Comparison of ENCODE assay signal across 18 cellular contexts in genomic region chr7:100911484-100911883, GRCh38. TPM values are rescaled to one million over a fixed set of nuclear protein-coding genes. Genes with fewer than 3 reads are reported as not detected.
A peak's percentile ranks its signal among the peaks of the same experiment; 100 is the strongest.
DNase-seq lines count a peak whose midpoint lies in the region; ATAC-seq, FAIRE-seq and TF ChIP-seq lines count a peak whose summit lies in the region.
"Had no signal": no experiment of that assay in that cellular context is flagged by ENCODE, and none has a peak within 500 bp of the region (broad histone marks: within the 10 kb centered on the region; RNA-seq: fewer than 3 reads in every experiment).

No MANE protein-coding gene starts in this region.

- CTCF ChIA-PET in mammary epithelial cell (lab: Charles Lee; ENCODE audit: low non-redundant PET): no interaction called here

- peaks cover 35% of the 10 kb centered on the region for H3K4me1 Mint-ChIP-seq in dendritic cell treated with granulocyte-macrophage colony-stimulating factor and Interleukin-4, amounts not matched to agents 40 ng/mL and 50 ng/mL, for 4 days (ENCODE audit: low read depth)
- H3K4me1 Mint-ChIP-seq: CD4-positive, alpha-beta memory T cell had no signal

- H3K9me3 ChIP-seq in mucosa of descending colon (no peaks in the 10 kb centered on the region), small intestine (ENCODE audit: control insufficient read depth, low read depth) (no peaks in the 10 kb centered on the region), mammary epithelial cell (replicated peaks; ENCODE audit: insufficient read depth, low read length) (no peaks in the 10 kb centered on the region)

- H3K27ac ChIP-seq in small intestine (ENCODE audit: low read depth in 1 of 2, low read length in 1 of 2) (peak overlapping the region; percentile 75 to 90), mammary epithelial cell (ENCODE audit: insufficient read depth, low read depth, low read length) (no peak overlapping the region)
- H3K27ac ChIP-seq: C4-2B had no signal

- no peak overlapping the region for H2AFZ ChIP-seq in mammary epithelial cell (ENCODE audit: low read depth, low read length)

- DNase-seq in mucosa of descending colon: no peak
- DNase-seq in small intestine: peak; percentile 55
- DNase-seq in mammary epithelial cell: no peak
- DNase-seq in activated CD4-positive, CD25-positive, alpha-beta regulatory T cell (lab: John Stamatoyannopoulos, UW): no peak
- DNase-seq: AML-193; CD4-positive, alpha-beta memory T cell; DMS153; DMS79; GF-D8; H9 had no signal

- H3K4me1 ChIP-seq in mucosa of descending colon (ENCODE audit: low read depth) (peaks cover 16% of the 10 kb centered on the region), small intestine (ENCODE audit: control insufficient read depth in 2 of 2, insufficient read depth in 1 of 2, low read depth in 1 of 2, low read length in 1 of 2) (peaks cover 0 to 4% of the 10 kb centered on the region in 2 donors), mammary epithelial cell (ENCODE audit: insufficient read depth, low read length) (no peaks in the 10 kb centered on the region)

- no peaks in the 10 kb centered on the region for H3K79me2 ChIP-seq in mammary epithelial cell (ENCODE audit: insufficient read depth, low read length)

- dilution Hi-C loops in mammary epithelial cell (cut with HindIII; ENCODE audit: low sequenced_read_pairs): no loop called here

- no peaks in the 10 kb centered on the region for H3K36me3 Mint-ChIP-seq in dendritic cell treated with granulocyte-macrophage colony-stimulating factor and Interleukin-4, amounts not matched to agents 40 ng/mL and 50 ng/mL, for 4 days (ENCODE audit: low read depth)
- H3K36me3 Mint-ChIP-seq: CD4-positive, alpha-beta memory T cell had no signal

- H3K27ac Mint-ChIP-seq in dendritic cell treated with granulocyte-macrophage colony-stimulating factor and Interleukin-4, amounts not matched to agents 40 ng/mL and 50 ng/mL, for 4 days: peak overlapping the region; percentile 78
- H3K27ac Mint-ChIP-seq: CD4-positive, alpha-beta memory T cell; IgD-negative memory B cell had no signal

- no peak for FAIRE-seq in small intestine (lab: Jason Lieb, UNC)
- FAIRE-seq: A204.1, H1, HepG2 had no signal

- ATAC-seq in mucosa of descending colon: peak; percentile 51
- no peak for ATAC-seq in GM19328 (IDR thresholded peaks at IDR 0.05; ENCODE audit: unreplicated experiment)
- ATAC-seq: HepG2 had no signal

- H3K9me3 Mint-ChIP-seq in dendritic cell treated with granulocyte-macrophage colony-stimulating factor and Interleukin-4, amounts not matched to agents 40 ng/mL and 50 ng/mL, for 4 days: no peaks in the 10 kb centered on the region
- H3K9me3 Mint-ChIP-seq: CD4-positive, alpha-beta memory T cell; H9 had no signal

- WGBS in small intestine, 3 donors: 39 to 78% (median 56%) methylated on average over 3 of the region's 3 CpGs
- 79% methylated on average over 3 of the region's 3 CpGs for WGBS in mammary epithelial cell (ENCODE audit: low coverage, missing lambda C conversion rate)

- no peaks in the 10 kb centered on the region for H3K36me3 ChIP-seq in mucosa of descending colon (ENCODE audit: low read depth)
- no peaks in the 10 kb centered on the region for H3K36me3 ChIP-seq in small intestine (ENCODE audit: control insufficient read depth in 2 of 2, insufficient read depth in 2 of 2, low read length in 2 of 2)
- H3K36me3 ChIP-seq in mammary epithelial cell (ENCODE audit: insufficient read depth, low read length): no peaks in the 10 kb centered on the region

- no peak overlapping the region for H3K4me3 Mint-ChIP-seq in dendritic cell treated with granulocyte-macrophage colony-stimulating factor and Interleukin-4, amounts not matched to agents 40 ng/mL and 50 ng/mL, for 4 days
- H3K4me3 Mint-ChIP-seq: CD4-positive, alpha-beta memory T cell; H9; IgD-negative memory B cell had no signal

- H3K27me3 ChIP-seq in small intestine (ENCODE audit: control insufficient read depth in 2 of 2, insufficient read depth in 2 of 2, low read length in 2 of 2) (no peaks in the 10 kb centered on the region), mammary epithelial cell (ENCODE audit: insufficient read depth, low read length) (no peaks in the 10 kb centered on the region)

- TF ChIP-seq CTCF in mucosa of descending colon (IDR thresholded peaks at IDR 0.05): no peak
- no peak for TF ChIP-seq CTCF in mammary epithelial cell (conservative IDR thresholded peaks at IDR 0.05 in 1 of 2, IDR thresholded peaks at IDR 0.05 in 1 of 2; ENCODE audit: extremely low read depth in 1 of 2, insufficient read depth in 1 of 2, low read depth in 1 of 2, low read length in 2 of 2)

- intact Hi-C loops in dendritic cell treated with granulocyte-macrophage colony-stimulating factor and Interleukin-4, amounts not matched to agents 40 ng/mL and 50 ng/mL, for 4 days (cut with micrococcal nuclease): no loop called here
- intact Hi-C loops in mucosa of descending colon (cut with DNase I, micrococcal nuclease) (no loop called here), mammary epithelial cell (cut with micrococcal nuclease) (no loop called here)

- no TSS peak for BruUV-seq in mammary epithelial cell (replicated peaks; lab: Mats Ljungman, UMichigan)

- no peaks in the 10 kb centered on the region for H4K20me1 ChIP-seq in mammary epithelial cell (ENCODE audit: insufficient read depth, low read length)

- no peak overlapping the region for H3K4me3 ChIP-seq in mucosa of descending colon
- H3K4me3 ChIP-seq in small intestine (ENCODE audit: low read depth in 1 of 2, low read length in 2 of 2): no peak overlapping the region
- no peak overlapping the region for H3K4me3 ChIP-seq in mammary epithelial cell (replicated peaks in 1 of 3; ENCODE audit: insufficient read depth in 1 of 3, low read depth in 2 of 3, low read length in 3 of 3)

- no peak overlapping the region for H3K9ac ChIP-seq in mammary epithelial cell (ENCODE audit: insufficient read depth, low read length)

- H3K4me2 ChIP-seq in mammary epithelial cell (ENCODE audit: insufficient read depth, low read depth, low read length): no peak overlapping the region

- in situ Hi-C loops in mammary epithelial cell (cut with MboI; ENCODE audit: low sequenced_read_pairs in 2 of 2): no loop called here

- H3K27me3 Mint-ChIP-seq in dendritic cell treated with granulocyte-macrophage colony-stimulating factor and Interleukin-4, amounts not matched to agents 40 ng/mL and 50 ng/mL, for 4 days: peaks cover 3% of the 10 kb centered on the region

RNA-seq across cellular contexts. Expression of gene ACHE, which starts 15.8 kb away (rescaled TPM):
- 10 to 100 TPM; 16.2 to 41.4 (median 20.9) TPM for total RNA-seq in mucosa of descending colon
- 10 to 100 TPM in 2 of 3 donors, 1 to 10 TPM in 1; 3.5 to 11.2 (median 11.0) TPM for polyA plus RNA-seq in small intestine
- under 1 TPM; 0.14 to 0.17 TPM for total RNA-seq in mammary epithelial cell
- polyA plus RNA-seq in mammary epithelial cell: 0.07 TPM
- not detected for polyA minus RNA-seq in mammary epithelial cell
- total RNA-seq: CD4-positive, alpha-beta memory T cell had no signal
- polyA plus RNA-seq: CD4-positive, alpha-beta memory T cell; IgD-negative memory B cell had no signal

RNA-seq across cellular contexts. Expression of gene UFSP1, which starts 22.0 kb away (rescaled TPM):
- total RNA-seq in mucosa of descending colon (1 to 10 TPM; 2.1 to 3.4 (median 3.0) TPM), mammary epithelial cell (1 to 10 TPM; 2.0 to 3.7 TPM)
- polyA plus RNA-seq in small intestine (1 to 10 TPM; 3.5 to 5.3 (median 4.9) TPM), mammary epithelial cell (1.1 TPM)
- 4.2 TPM for polyA minus RNA-seq in mammary epithelial cell

RNA-seq across cellular contexts. Expression of gene SRRT, which starts 36.6 kb away (rescaled TPM):
- 100 to 1,000 TPM; 112 to 129 (median 120) TPM for total RNA-seq in mucosa of descending colon
- 100 to 1,000 TPM in 1 of 3 donors, 10 to 100 TPM in 2; 77.1 to 113 (median 82.1) TPM for polyA plus RNA-seq in small intestine
- total RNA-seq in mammary epithelial cell: 100 to 1,000 TPM in 1 of 2 donors, 10 to 100 TPM in 1; 29.5 to 127 TPM
- 57.6 TPM for polyA plus RNA-seq in mammary epithelial cell
- 127 TPM for polyA minus RNA-seq in mammary epithelial cell

RNA-seq across cellular contexts. Expression of gene MUC3A, which starts 37.9 kb away (rescaled TPM):
- total RNA-seq in mucosa of descending colon (100 to 1,000 TPM in 2 of 3 donors, 10 to 100 TPM in 1; 57.6 to 184 (median 105) TPM), mammary epithelial cell (1 to 10 TPM in 1 of 2 donors, under 1 TPM in 1; 0.33 to 6.0 TPM)
- polyA plus RNA-seq in small intestine (100 to 1,000 TPM in 1 of 3 donors, 10 to 100 TPM in 2; 49.6 to 156 (median 51.3) TPM), mammary epithelial cell (0.51 TPM)
- polyA minus RNA-seq in mammary epithelial cell: 0.21 TPM
- total RNA-seq: CD4-positive, alpha-beta memory T cell; HepG2 had no signal
- polyA plus RNA-seq: BJ; CD4-positive, alpha-beta memory T cell; IgD-negative memory B cell had no signal

RNA-seq across cellular contexts. Expression of gene TRIP6, which starts 44.3 kb away (rescaled TPM):
- total RNA-seq in mucosa of descending colon (10 to 100 TPM; 27.8 to 42.7 (median 30.0) TPM), mammary epithelial cell (100 to 1,000 TPM in 1 of 2 donors, 10 to 100 TPM in 1; 56.3 to 129 TPM)
- polyA plus RNA-seq in small intestine (10 to 100 TPM in 2 of 3 donors, 1 to 10 TPM in 1; 3.4 to 23.1 (median 10.3) TPM), mammary epithelial cell (125 TPM)
- 66.4 TPM for polyA minus RNA-seq in mammary epithelial cell

Comparison
In these comparisons a context has a peak if more than half of its experiments do, and no peak if none do; other contexts are left out.
1. RNA of gene ACHE, which starts 15.8 kb away (total RNA-seq): 16.2 to 41.4 TPM in mucosa of descending colon; 0.14 to 0.17 TPM in mammary epithelial cell; every median in the first group is over 10 times any median in the second.